8 cellular contexts compared by ENCODE assay signal in the genomic region with DNA sequence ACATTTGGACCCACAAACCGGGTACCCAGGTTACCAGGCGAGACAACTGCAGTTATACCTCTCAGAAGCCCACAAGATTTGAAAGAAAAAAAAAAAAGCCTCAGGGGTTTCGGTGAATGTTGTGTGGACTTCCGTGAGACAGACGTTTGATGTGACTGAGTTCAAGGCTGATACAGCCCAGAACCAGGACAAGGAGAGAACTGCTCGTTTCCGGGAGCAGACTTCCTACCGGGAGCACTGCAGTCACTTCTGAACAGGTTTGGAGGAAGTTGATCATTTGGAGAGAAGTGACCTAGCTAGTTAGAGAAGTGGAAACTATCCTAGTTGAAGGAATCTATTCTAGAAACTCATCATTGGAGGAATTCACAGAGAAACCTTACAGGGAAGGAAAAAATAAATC. TPM values are rescaled to one million over a fixed set of nuclear protein-coding genes. Genes with fewer than 3 reads are reported as not detected.
DNase-seq lines count a peak whose midpoint lies in the region; ATAC-seq and TF ChIP-seq lines count a peak whose summit lies in the region.

No MANE protein-coding gene starts in this region.

- no peak for TF ChIP-seq EP300 in esophagus muscularis mucosa (IDR thresholded peaks at IDR 0.05)

- POLR2A ChIA-PET in GM10248 (lab: Yijun Ruan, JAX) = no interaction called here

- intact Hi-C loops in esophagus muscularis mucosa (cut with DNase I) (no loop called here), gastrocnemius medialis (cut with DNase I; ENCODE audit: low total_unique reads) (no loop called here)

- TF ChIP-seq POLR2A in esophagus muscularis mucosa (IDR thresholded peaks at IDR 0.05; ENCODE audit: low read depth) = no peak
- TF ChIP-seq POLR2A in gastrocnemius medialis (IDR thresholded peaks at IDR 0.05) = no peak

- in situ Hi-C loops in gastrocnemius medialis (cut with MboI; ENCODE audit: low sequenced_read_pairs in 4 of 4) = loop anchor here in 2 of 4 donors (5.0 to 10.0 kb wide), 2 partner anchors 36 to 78 kb away; no protein-coding TSS in a partner anchor

- CTCF ChIA-PET in GM10248 (lab: Yijun Ruan, JAX) = interaction anchor here (1.2 to 5.3 kb wide), 8 partner anchors 10 to 97 kb away, joined by 3 to 33 read pairs (median 7); no protein-coding TSS in a partner anchor

- H3K9me3 ChIP-seq in esophagus muscularis mucosa = no peaks in the 10 kb centered on the region
- H3K9me3 ChIP-seq in gastrocnemius medialis = no peaks in the 10 kb centered on the region

- TF ChIP-seq CTCF in GM06990 (IDR thresholded peaks at IDR 0.05; ENCODE audit: insufficient read depth, low read length, poor library complexity, severe bottlenecking) (no peak), esophagus muscularis mucosa (IDR thresholded peaks at IDR 0.05) (no peak), gastrocnemius medialis (IDR thresholded peaks at IDR 0.05 in 4 of 5, conservative IDR thresholded peaks at IDR 0.05 in 1 of 5) (no peak), GM10248 (IDR thresholded peaks at IDR 0.05; ENCODE audit: control extremely low read depth, extremely low read depth, low read depth, missing control alignments) (no peak)

- no peaks in the 10 kb centered on the region for H3K36me3 ChIP-seq in GM06990 (ENCODE audit: control insufficient read depth, insufficient read depth, low read length)
- H3K36me3 ChIP-seq in esophagus muscularis mucosa = peaks cover 0 to 4% (median 1%) of the 10 kb centered on the region in 4 donors
- H3K36me3 ChIP-seq in gastrocnemius medialis = no peaks in the 10 kb centered on the region

- H3K27ac ChIP-seq in esophagus muscularis mucosa (replicated peaks in 1 of 4) (peak overlapping the region in 2 of 4 donors; percentile 89 to 92), gastrocnemius medialis (peak overlapping the region in 1 of 4 donors; percentile 90)

- ATAC-seq in gastrocnemius medialis (no peak), GM21825 (IDR thresholded peaks at IDR 0.05; ENCODE audit: unreplicated experiment) (no peak)

- H3K27me3 ChIP-seq in GM06990 (replicated peaks; ENCODE audit: control insufficient read depth, insufficient read depth, low read length) (no peaks in the 10 kb centered on the region), esophagus muscularis mucosa (no peaks in the 10 kb centered on the region), gastrocnemius medialis (no peaks in the 10 kb centered on the region)

- 17% methylated on average over 8 of the region's 8 CpGs for WGBS in esophagus muscularis mucosa

- H3K4me1 ChIP-seq in esophagus muscularis mucosa (peaks cover 40 to 56% (median 49%) of the 10 kb centered on the region in 4 donors), gastrocnemius medialis (peaks cover 27 to 33% of the 10 kb centered on the region in 2 donors)

- H3K4me3 ChIP-seq in GM06990 (replicated peaks; ENCODE audit: low read depth, low read length) (peak overlapping the region; percentile 66), esophagus muscularis mucosa (peak overlapping the region; percentile 55 to 69 (median 62)), gastrocnemius medialis (peak overlapping the region; percentile 56 to 78 (median 71))

- DNase-seq in GM06990 (ENCODE audit: extremely low read depth, insufficient read length) (no peak), RPMI8226 (peak; percentile 15), esophagus muscularis mucosa (ENCODE audit: extremely low spot score) (no peak), gastrocnemius medialis (no peak), GM10248 (ENCODE audit: extremely low spot score) (no peak), HPDE6-E6E7 (ENCODE audit: extremely low spot score) (no peak), NCI-H69 (lab: John Stamatoyannopoulos, UW) (no peak)

RNA-seq across cellular contexts. Expression of gene CKLF, which starts 0.8 kb away (rescaled TPM):
- total RNA-seq in esophagus muscularis mucosa = 10 to 100 TPM; 18.1 to 28.2 (median 24.2) TPM
- total RNA-seq in gastrocnemius medialis = 1 to 10 TPM; 5.8 to 8.5 (median 6.9) TPM

RNA-seq across cellular contexts. Expression of gene TK2, which starts 3.3 kb away (rescaled TPM):
- total RNA-seq in esophagus muscularis mucosa = 10 to 100 TPM; 26.3 to 35.2 (median 30.0) TPM
- total RNA-seq in gastrocnemius medialis = 10 to 100 TPM; 10.6 to 22.7 (median 15.5) TPM

RNA-seq across cellular contexts. Expression of gene CMTM1, which starts 13.0 kb away (rescaled TPM):
- total RNA-seq in esophagus muscularis mucosa (1 to 10 TPM in 3 of 4 donors, not detected in 1; 1.4 to 2.0 (median 1.7) TPM), gastrocnemius medialis (under 1 TPM in 1 of 4 donors, not detected in 3; 0.31 TPM)

RNA-seq across cellular contexts. Expression of gene CMTM2, which starts 26.0 kb away (rescaled TPM):
- 1 to 10 TPM in 1 of 4 donors, not detected in 3; 1.8 TPM for total RNA-seq in esophagus muscularis mucosa
- total RNA-seq in gastrocnemius medialis = not detected

RNA-seq across cellular contexts. Expression of gene CMTM3, which starts 51.3 kb away (rescaled TPM):
- 10 to 100 TPM; 13.7 to 24.5 (median 17.3) TPM for total RNA-seq in esophagus muscularis mucosa
- 10 to 100 TPM in 1 of 4 donors, 1 to 10 TPM in 3; 2.6 to 11.3 (median 5.1) TPM for total RNA-seq in gastrocnemius medialis
